Comparison of ENCODE assay signal across 10 cellular contexts in genomic region chr17:18682671-18683070, GRCh38. TPM values are rescaled to one million over a fixed set of nuclear protein-coding genes. Genes with fewer than 3 reads are reported as not detected.
A peak's percentile ranks its signal among the peaks of the same experiment; 100 is the strongest.
DNase-seq lines count a peak whose midpoint lies in the region; ATAC-seq and TF ChIP-seq lines count a peak whose summit lies in the region.
"Not testable (repeated sequence)": the region's sequence is repeated elsewhere in the genome, so short reads cannot be mapped to it uniquely, and the experiment has no call there.
"Had no signal": no experiment of that assay in that cellular context is flagged by ENCODE, and none has a peak within 500 bp of the region (broad histone marks: within the 10 kb centered on the region; RNA-seq: fewer than 3 reads in every experiment).

No MANE protein-coding gene starts in this region.

- ATAC-seq in GM19328 (IDR thresholded peaks at IDR 0.05; ENCODE audit: unreplicated experiment): peak; percentile 12

- not testable (repeated sequence) for H3K18ac ChIP-seq in mesenchymal stem cell (ENCODE audit: low read depth in 1 of 2, low read length in 2 of 2)

- H2AFZ ChIP-seq in mesenchymal stem cell (ENCODE audit: low read depth, low read length): not testable (repeated sequence)

- H3K14ac ChIP-seq in mesenchymal stem cell (ENCODE audit: low read length in 2 of 2): not testable (repeated sequence)

- H2BK5ac ChIP-seq in mesenchymal stem cell (ENCODE audit: low read depth, low read length, poor library complexity, severe bottlenecking): not testable (repeated sequence)

- not testable (repeated sequence) for H3K27ac ChIP-seq in mesenchymal stem cell (ENCODE audit: low read length, poor library complexity, severe bottlenecking)

- not testable (repeated sequence) for H3K4me1 ChIP-seq in mesenchymal stem cell (ENCODE audit: control insufficient read depth, insufficient read depth, low read depth, low read length); skeletal muscle satellite cell (ENCODE audit: control insufficient read depth, insufficient read depth, low read length)

- not testable (repeated sequence) for H2AK5ac ChIP-seq in mesenchymal stem cell (ENCODE audit: low read length, severe bottlenecking)

- not testable (repeated sequence) for H3K36me3 Mint-ChIP-seq in activated CD4-positive, alpha-beta T cell treated with anti-CD3 and anti-CD28 coated beads, Interleukin-2, amount 10 ng/mL, durations not matched to agents 24 days and 14 days (ENCODE audit: low read depth)
- peaks cover 31% of the 10 kb centered on the region for H3K36me3 Mint-ChIP-seq in brain

- H3K79me1 ChIP-seq in mesenchymal stem cell (replicated peaks; ENCODE audit: low read length, poor library complexity, severe bottlenecking): not testable (repeated sequence)

- H3K4me1 Mint-ChIP-seq in activated CD4-positive, alpha-beta T cell treated with anti-CD3 and anti-CD28 coated beads, Interleukin-2, amount 10 ng/mL, durations not matched to agents 24 days and 14 days; brain: not testable (repeated sequence)

- H3K27me3 ChIP-seq in BJ (ENCODE audit: control insufficient read depth, insufficient read depth, low read length); mesenchymal stem cell (ENCODE audit: control insufficient read depth in 1 of 2, insufficient read depth in 1 of 2, low read length in 2 of 2); skeletal muscle satellite cell (ENCODE audit: control insufficient read depth, insufficient read depth, low read length): not testable (repeated sequence)

- H3K4me3 Mint-ChIP-seq in activated CD4-positive, alpha-beta T cell treated with anti-CD3 and anti-CD28 coated beads, Interleukin-2, amount 10 ng/mL, durations not matched to agents 24 days and 14 days: peak overlapping the region; percentile 95
- H3K4me3 Mint-ChIP-seq in brain: peak overlapping the region; percentile 83 to 91 (median 87)

- not testable (repeated sequence) for H3K9me3 ChIP-seq in mesenchymal stem cell (ENCODE audit: control insufficient read depth, low read length); skeletal muscle satellite cell (replicated peaks; ENCODE audit: low read length)

- not testable (repeated sequence) for H3K4ac ChIP-seq in mesenchymal stem cell (ENCODE audit: low read depth in 1 of 2, low read length in 2 of 2)

- H3K27ac Mint-ChIP-seq in activated CD4-positive, alpha-beta T cell treated with anti-CD3 and anti-CD28 coated beads, Interleukin-2, amount 10 ng/mL, durations not matched to agents 24 days and 14 days: not testable (repeated sequence)
- H3K27ac Mint-ChIP-seq in brain: peak overlapping the region; percentile 71 to 94 (median 80)

- DNase-seq in BJ (ENCODE audit: low read depth); activated CD4-positive, alpha-beta T cell treated with anti-CD3 and anti-CD28 coated beads, Interleukin-2, amount 10 ng/mL, durations not matched to agents 24 days and 14 days: not testable (repeated sequence)
- DNase-seq in NCI-H146 (lab: John Stamatoyannopoulos, UW) (peak; percentile 1), fibroblast of the aortic adventitia (ENCODE audit: low read depth) (peak; percentile 9), mesenchymal stem cell (peak; percentile 6)

- H2BK15ac ChIP-seq in mesenchymal stem cell (ENCODE audit: low read depth, poor library complexity, severe bottlenecking): not testable (repeated sequence)

- CTCF ChIA-PET in BJ (lab: Yijun Ruan, JAX): not testable (repeated sequence)

- intact Hi-C loops in activated CD4-positive, alpha-beta T cell treated with anti-CD3 and anti-CD28 coated beads, Interleukin-2, amount 10 ng/mL, durations not matched to agents 24 days and 14 days (cut with micrococcal nuclease): not testable (repeated sequence)

- H3K4me2 ChIP-seq in mesenchymal stem cell (ENCODE audit: low read length, poor library complexity, severe bottlenecking): not testable (repeated sequence)
- H3K4me2 ChIP-seq in skeletal muscle satellite cell (ENCODE audit: low read length): peak overlapping the region; percentile 79

- not testable (repeated sequence) for H4K8ac ChIP-seq in mesenchymal stem cell (ENCODE audit: low read length)

- H2BK12ac ChIP-seq in mesenchymal stem cell (ENCODE audit: low read length in 2 of 2): not testable (repeated sequence)

- H3K4me3 ChIP-seq in BJ (ENCODE audit: low read depth, low read length): peak overlapping the region; percentile 54
- H3K4me3 ChIP-seq in fibroblast of the aortic adventitia (ENCODE audit: low read depth, low read length): peak overlapping the region; percentile 37
- peak overlapping the region in 1 of 2 experiments; percentile 74 for H3K4me3 ChIP-seq in mesenchymal stem cell (ENCODE audit: insufficient read depth in 1 of 2, low read depth in 1 of 2, low read length in 2 of 2)
- peak overlapping the region; percentile 78 for H3K4me3 ChIP-seq in skeletal muscle satellite cell (ENCODE audit: low read length)

- H3K27me3 Mint-ChIP-seq in activated CD4-positive, alpha-beta T cell treated with anti-CD3 and anti-CD28 coated beads, Interleukin-2, amount 10 ng/mL, durations not matched to agents 24 days and 14 days; brain: not testable (repeated sequence)

- POLR2A ChIA-PET in BJ (lab: Charles Lee): not testable (repeated sequence)

- H3K36me3 ChIP-seq in BJ (ENCODE audit: control insufficient read depth, insufficient read depth, low read length); mesenchymal stem cell (ENCODE audit: control insufficient read depth in 1 of 2, insufficient read depth in 2 of 2, low read depth in 1 of 2, low read length in 2 of 2); skeletal muscle satellite cell (ENCODE audit: insufficient read depth, low read length): not testable (repeated sequence)

- H3K9me3 Mint-ChIP-seq in activated CD4-positive, alpha-beta T cell treated with anti-CD3 and anti-CD28 coated beads, Interleukin-2, amount 10 ng/mL, durations not matched to agents 24 days and 14 days: not testable (repeated sequence)
- H3K9me3 Mint-ChIP-seq in brain: peaks cover 5 to 16% (median 6%) of the 10 kb centered on the region in 5 experiments

- 0% methylated on average over 1 of the region's 3 CpGs for WGBS in mesenchymal stem cell

- H4K91ac ChIP-seq in mesenchymal stem cell (ENCODE audit: low read length): not testable (repeated sequence)

- not testable (repeated sequence) for TF ChIP-seq CTCF in BJ (IDR thresholded peaks at IDR 0.05; ENCODE audit: insufficient read depth, low read depth, low read length); brain (conservative IDR thresholded peaks at IDR 0.05); fibroblast of the aortic adventitia (IDR thresholded peaks at IDR 0.05; ENCODE audit: insufficient read depth, low read length)

- H2BK120ac ChIP-seq in mesenchymal stem cell (ENCODE audit: low read depth, low read length): not testable (repeated sequence)

- H3K23ac ChIP-seq in mesenchymal stem cell (ENCODE audit: low read length in 2 of 2): not testable (repeated sequence)

- H3K9ac ChIP-seq in mesenchymal stem cell (ENCODE audit: low read length) (peak overlapping the region; percentile 80), skeletal muscle satellite cell (ENCODE audit: low read depth, low read length) (peak overlapping the region; percentile 66)

RNA-seq across cellular contexts. Expression of gene FOXO3B, which starts 0.6 kb away (rescaled TPM):
- polyA plus RNA-seq in BJ (2011; rRNA removed) (3.4 and 5.8 TPM in 2 replicates), brain (ENCODE audit: insufficient read depth, low read depth, low replicate concordance) (4.5 TPM)
- polyA minus RNA-seq in BJ (2011; rRNA and poly(A)+ RNA removed): 4.8 and 8.2 TPM in 2 replicates
- 6.0 and 6.4 TPM in 2 replicates for total RNA-seq in activated CD4-positive, alpha-beta T cell treated with anti-CD3 and anti-CD28 coated beads, Interleukin-2, amount 10 ng/mL, durations not matched to agents 24 days and 14 days
- total RNA-seq in fibroblast of the aortic adventitia (ENCODE audit: low replicate concordance): 3.4 and 5.4 TPM in 2 replicates
- polyA plus RNA-seq in mesenchymal stem cell (2013, experiment 1 of 2): 3.6 TPM
- polyA plus RNA-seq in mesenchymal stem cell (2013, experiment 2 of 2): 3.2 TPM
- 5.5 and 6.3 TPM in 2 replicates for total RNA-seq in skeletal muscle satellite cell (2012; rRNA removed)

RNA-seq across cellular contexts. Expression of gene TBC1D28, which starts 38.5 kb away (rescaled TPM):
- polyA plus RNA-seq in BJ (2011; rRNA removed): not detected in 2 replicates
- polyA minus RNA-seq in BJ (2011; rRNA and poly(A)+ RNA removed): not detected in 2 replicates
- not detected in 2 replicates for total RNA-seq in activated CD4-positive, alpha-beta T cell treated with anti-CD3 and anti-CD28 coated beads, Interleukin-2, amount 10 ng/mL, durations not matched to agents 24 days and 14 days
- polyA plus RNA-seq in brain (ENCODE audit: insufficient read depth, low read depth, low replicate concordance): not detected
- not detected in 2 replicates for total RNA-seq in fibroblast of the aortic adventitia (ENCODE audit: low replicate concordance)
- not detected for polyA plus RNA-seq in mesenchymal stem cell (2013, experiment 1 of 2)
- polyA plus RNA-seq in mesenchymal stem cell (2013, experiment 2 of 2): not detected
- not detected in 2 replicates for total RNA-seq in skeletal muscle satellite cell (2012; rRNA removed)
- total RNA-seq: mucosa of descending colon had no signal
- polyA plus RNA-seq: adipose tissue had no signal
